In the genomic region with DNA sequence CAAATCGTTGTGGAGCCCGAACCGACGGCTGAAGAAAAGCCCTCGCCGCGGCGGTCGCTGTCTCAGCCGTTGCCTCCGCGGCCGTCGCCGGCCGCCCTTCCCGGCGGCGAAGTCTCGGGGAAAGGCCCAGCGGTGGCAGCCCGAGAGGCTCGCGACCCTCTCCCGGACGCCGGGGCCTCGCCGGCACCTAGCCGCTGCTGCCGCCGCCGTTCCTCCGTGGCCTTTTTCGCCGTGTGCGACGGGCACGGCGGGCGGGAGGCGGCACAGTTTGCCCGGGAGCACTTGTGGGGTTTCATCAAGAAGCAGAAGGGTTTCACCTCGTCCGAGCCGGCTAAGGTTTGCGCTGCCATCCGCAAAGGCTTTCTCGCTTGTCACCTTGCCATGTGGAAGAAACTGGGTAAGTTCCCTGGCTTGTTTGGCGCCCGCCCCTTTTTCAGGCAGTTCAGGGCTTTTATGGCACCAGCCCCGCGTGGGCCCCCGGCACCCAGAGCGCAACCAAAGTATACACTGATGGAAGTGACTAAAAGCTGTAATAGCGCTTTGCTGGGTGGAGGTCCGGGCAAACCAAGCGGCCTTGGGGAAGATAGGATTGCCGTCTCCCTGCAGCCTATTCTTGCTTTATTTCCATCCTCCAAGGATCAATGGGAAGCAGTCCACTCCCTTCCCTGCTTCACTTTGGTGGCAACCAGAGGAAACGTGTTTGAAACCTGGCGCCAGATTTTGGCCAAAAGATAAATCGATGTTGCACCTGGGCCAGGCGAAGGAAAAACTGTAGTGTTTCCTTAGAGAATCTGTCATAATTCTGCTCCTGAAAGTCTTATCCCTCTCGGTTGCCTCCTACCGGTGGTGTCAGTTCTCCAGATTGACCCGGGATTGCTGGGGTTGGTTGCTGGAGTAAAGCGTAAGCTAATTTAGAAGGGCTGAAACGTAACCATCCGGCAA, we compare ENCODE assay signal across 8 cellular contexts. TPM values are rescaled to one million over a fixed set of nuclear protein-coding genes. Genes with fewer than 3 reads are reported as not detected.
DNase-seq lines count a peak whose midpoint lies in the region; ATAC-seq, FAIRE-seq and TF ChIP-seq lines count a peak whose summit lies in the region.

No MANE protein-coding gene starts in this region.

- peak; percentile 11 for ATAC-seq in HG03097 (IDR thresholded peaks at IDR 0.05; ENCODE audit: low FRiP score, unreplicated experiment)
- ATAC-seq in activated CD4-positive, CD25-positive, alpha-beta regulatory T cell treated with anti-CD3 and anti-CD28 coated beads, Interleukin-2, amount 50 U/mL, for 24 hours, result peak; percentile 18

- H3K4me3 ChIP-seq in kidney epithelial cell (ENCODE audit: low read depth, low read length), result peak overlapping the region; percentile 60

- no peaks in the 10 kb centered on the region for H3K27me3 ChIP-seq in kidney epithelial cell (ENCODE audit: control insufficient read depth, insufficient read depth, low read length)

- peak; percentile 82 for TF ChIP-seq CTCF in kidney epithelial cell (IDR thresholded peaks at IDR 0.05; ENCODE audit: insufficient read depth, low read length, poor library complexity, severe bottlenecking)

- peak; percentile 69 for FAIRE-seq in GM18507 (lab: Jason Lieb, UNC)

- H3K36me3 ChIP-seq in kidney epithelial cell (ENCODE audit: control insufficient read depth, insufficient read depth, low read length), result no peaks in the 10 kb centered on the region

- peak; percentile 40 for DNase-seq in 8988T
- no peak for DNase-seq in GM18507 (ENCODE audit: extremely low spot score, insufficient read length, low read depth)
- DNase-seq in NCI-H2227 (lab: John Stamatoyannopoulos, UW; ENCODE audit: unreplicated experiment), result peak; percentile 81
- DNase-seq in cerebellar cortex (ENCODE audit: low spot score), result peak; percentile 89
- DNase-seq in kidney epithelial cell (ENCODE audit: low read depth), result no peak
- DNase-seq in stimulated activated CD4-positive, alpha-beta T cell treated with anti-CD3 and anti-CD28 coated beads, Interleukin-15, amount 100 ng/mL, for 24 hours, result peak; percentile 79

RNA-seq across cellular contexts. Expression of gene PPM1D, which starts 0.8 kb away (rescaled TPM):
- total RNA-seq in kidney epithelial cell, result 13.6 and 14.2 TPM in 2 replicates

Comparison
In these comparisons a context has a peak if more than half of its experiments do, and no peak if none do; other contexts are left out.
1. DNase-seq: peak in 8988T (single experiment), NCI-H2227 (single experiment), cerebellar cortex (single experiment) and stimulated activated CD4-positive, alpha-beta T cell treated with anti-CD3 and anti-CD28 coated beads, Interleukin-15, amount 100 ng/mL, for 24 hours (single experiment); none in GM18507 (single experiment) and kidney epithelial cell (single experiment).